ENCODE assay signal across 1 cellular context in the genomic region with DNA sequence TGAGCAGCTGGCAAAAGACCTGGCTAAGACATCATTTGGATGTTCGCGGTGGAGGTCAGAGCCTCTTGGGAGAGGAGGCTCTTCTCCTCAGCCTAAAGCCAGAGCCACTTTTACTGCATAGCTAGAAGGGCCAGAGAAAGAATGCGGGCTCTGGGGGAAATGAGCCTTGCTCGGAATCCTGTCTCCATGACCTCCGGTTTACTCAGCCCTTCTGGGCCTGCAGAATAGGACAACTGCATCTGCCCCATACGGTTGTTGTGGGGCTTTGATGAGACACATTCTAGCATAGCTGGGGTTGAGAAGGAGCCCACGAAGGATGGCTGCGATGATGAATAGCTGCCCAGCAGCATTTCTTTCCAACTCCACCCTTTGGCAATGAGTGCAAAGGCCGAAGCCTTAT.
TF ChIP-seq lines count a peak whose summit lies in the region.

No MANE protein-coding gene starts in this region.

TF ChIP-seq in IMR-90, 13 proteins besides CTCF, POLR2A, EP300 and RAD21 (continued from another document):
- TF ChIP-seq CHD1 (IDR thresholded peaks at IDR 0.05; ENCODE audit: low read depth, low read length): no peak
- TF ChIP-seq CEBPB (IDR thresholded peaks at IDR 0.05; ENCODE audit: low read depth, low read length): no peak
- TF ChIP-seq, protein P1, sequence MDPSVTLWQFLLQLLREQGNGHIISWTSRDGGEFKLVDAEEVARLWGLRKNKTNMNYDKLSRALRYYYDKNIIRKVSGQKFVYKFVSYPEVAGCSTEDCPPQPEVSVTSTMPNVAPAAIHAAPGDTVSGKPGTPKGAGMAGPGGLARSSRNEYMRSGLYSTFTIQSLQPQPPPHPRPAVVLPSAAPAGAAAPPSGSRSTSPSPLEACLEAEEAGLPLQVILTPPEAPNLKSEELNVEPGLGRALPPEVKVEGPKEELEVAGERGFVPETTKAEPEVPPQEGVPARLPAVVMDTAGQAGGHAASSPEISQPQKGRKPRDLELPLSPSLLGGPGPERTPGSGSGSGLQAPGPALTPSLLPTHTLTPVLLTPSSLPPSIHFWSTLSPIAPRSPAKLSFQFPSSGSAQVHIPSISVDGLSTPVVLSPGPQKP (IDR thresholded peaks at IDR 0.05; ENCODE audit: borderline replicate concordance, low read depth, low read length): no peak
- no peak for TF ChIP-seq SMC3 (IDR thresholded peaks at IDR 0.05; ENCODE audit: low read depth, low read length)
